In the genomic region with DNA sequence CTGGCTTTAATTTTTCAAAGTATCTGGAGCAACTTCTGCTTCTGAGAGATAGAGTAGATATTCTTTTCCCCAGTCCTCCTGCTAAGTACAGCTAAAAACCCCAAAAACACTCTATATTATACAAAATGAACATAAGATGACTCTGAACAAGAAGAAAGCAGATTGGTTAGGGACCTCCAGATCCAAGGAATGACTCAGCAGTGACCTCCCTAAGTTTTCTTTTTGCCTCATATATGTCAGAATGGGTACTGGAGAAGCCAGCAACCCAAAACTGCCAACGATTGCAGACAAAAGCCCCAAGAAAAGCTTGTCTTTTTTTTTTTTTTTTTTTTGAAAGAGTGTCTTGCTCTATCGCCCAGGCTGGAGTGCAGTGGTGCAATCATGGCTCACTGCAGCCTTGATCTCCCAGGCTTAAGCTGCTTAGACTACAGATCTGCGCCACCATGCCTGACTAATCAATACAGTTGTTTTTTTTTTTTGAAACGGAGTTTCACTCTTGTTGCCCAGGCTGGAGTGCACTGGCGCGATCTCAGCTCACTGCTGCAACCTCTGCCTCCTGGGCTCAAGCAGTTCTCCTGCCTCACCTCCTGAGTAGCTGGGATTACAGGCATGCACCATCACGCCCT, we compare ENCODE assay signal across 21 cellular contexts. TPM values are rescaled to one million over a fixed set of nuclear protein-coding genes. Genes with fewer than 3 reads are reported as not detected.
A peak's percentile ranks its signal among the peaks of the same experiment; 100 is the strongest.
DNase-seq lines count a peak whose midpoint lies in the region; ATAC-seq, FAIRE-seq and TF ChIP-seq lines count a peak whose summit lies in the region.
"Had no signal": no experiment of that assay in that cellular context is flagged by ENCODE, and none has a peak within 500 bp of the region (broad histone marks: within the 10 kb centered on the region; RNA-seq: fewer than 3 reads in every experiment).

No MANE protein-coding gene starts in this region.

- no peak for ATAC-seq in left cardiac atrium
- no peak for ATAC-seq in T-cell (replicated peaks in 1 of 4)
- ATAC-seq: natural killer cell had no signal

- H2BK120ac ChIP-seq in mesenchymal stem cell (ENCODE audit: low read depth, low read length): no peak overlapping the region

- H2AK5ac ChIP-seq in mesenchymal stem cell (ENCODE audit: low read length, severe bottlenecking): peak overlapping the region; percentile 84

- no peaks in the 10 kb centered on the region for H3K9me1 ChIP-seq in endothelial cell of umbilical vein (replicated peaks; ENCODE audit: control insufficient read depth, extremely low read depth, insufficient read depth, low read length)

- H3K4me1 ChIP-seq in left ventricle myocardium inferior (peaks cover 22% of the 10 kb centered on the region), endothelial cell of umbilical vein (ENCODE audit: control insufficient read depth, extremely low read depth, insufficient read depth, low read length) (peaks cover 16% of the 10 kb centered on the region), mesenchymal stem cell (ENCODE audit: control insufficient read depth, insufficient read depth, low read depth, low read length) (peaks cover 10% of the 10 kb centered on the region), vagina (peaks cover 14% of the 10 kb centered on the region), spleen (peaks cover 0 to 7% (median 0%) of the 10 kb centered on the region in 6 donors)
- H3K4me1 ChIP-seq: colonic mucosa had no signal

- no peak for FAIRE-seq in endothelial cell of umbilical vein (lab: Jason Lieb, UNC)
- FAIRE-seq: A204.1, small intestine had no signal

- no peak overlapping the region for H3K14ac ChIP-seq in mesenchymal stem cell (ENCODE audit: low read length in 2 of 2)

- TF ChIP-seq POLR2A in endothelial cell of umbilical vein (IDR thresholded peaks at IDR 0.05; ENCODE audit: low read depth, low read length): no peak
- TF ChIP-seq POLR2A in vagina (IDR thresholded peaks at IDR 0.05): no peak
- TF ChIP-seq POLR2A in spleen (IDR thresholded peaks at IDR 0.05): no peak

- no peak overlapping the region for H2BK12ac ChIP-seq in mesenchymal stem cell (ENCODE audit: low read length in 2 of 2)

- H3K9ac ChIP-seq in endothelial cell of umbilical vein (replicated peaks; ENCODE audit: extremely low read depth, insufficient read depth, low read length) (no peak overlapping the region), mesenchymal stem cell (ENCODE audit: low read length) (peak overlapping the region; percentile 66)

- H4K8ac ChIP-seq in mesenchymal stem cell (ENCODE audit: low read length): no peak overlapping the region

- no TSS peak for BruUV-seq in endothelial cell of umbilical vein (replicated peaks; lab: Mats Ljungman, UMichigan)

- WGBS in mesenchymal stem cell: 87% methylated on average over 7 of the region's 7 CpGs
- WGBS in spleen, 5 donors: 64 to 82% (median 71%) methylated on average over 7 of the region's 7 CpGs

- H3K4me3 Mint-ChIP-seq in T-cell: no peak overlapping the region
- H3K4me3 Mint-ChIP-seq: activated naive CD4-positive, alpha-beta T cell treated with anti-CD3 and anti-CD28 coated beads for 36 hours; CD14-positive monocyte; immature natural killer cell; natural killer cell had no signal

- no peak overlapping the region for H3K4me2 ChIP-seq in endothelial cell of umbilical vein (ENCODE audit: insufficient read depth, low read length)
- no peak overlapping the region for H3K4me2 ChIP-seq in mesenchymal stem cell (ENCODE audit: low read length, poor library complexity, severe bottlenecking)

- CTCF ChIA-PET in endothelial cell of umbilical vein (lab: Charles Lee): no interaction called here
- CTCF ChIA-PET in T-cell (lab: Charles Lee): interaction anchor here (0.6 to 0.7 kb wide), 3 partner anchors 45 to 1471 kb away, joined by 4 to 11 read pairs (median 5); no protein-coding TSS in a partner anchor

- H3K36me3 ChIP-seq in left ventricle myocardium inferior (peaks cover 3% of the 10 kb centered on the region), endothelial cell of umbilical vein (ENCODE audit: control insufficient read depth in 2 of 2, extremely low read depth in 1 of 2, insufficient read depth in 2 of 2, low read length in 2 of 2) (no peaks in the 10 kb centered on the region), mesenchymal stem cell (ENCODE audit: control insufficient read depth in 1 of 2, insufficient read depth in 2 of 2, low read depth in 1 of 2, low read length in 2 of 2) (peaks cover 8 to 27% of the 10 kb centered on the region in 2 experiments), vagina (no peaks in the 10 kb centered on the region), spleen (peaks cover 0 to 24% (median 0%) of the 10 kb centered on the region in 6 donors)
- H3K36me3 ChIP-seq: colonic mucosa had no signal

- intact Hi-C loops in left ventricle myocardium inferior (cut with micrococcal nuclease) (no loop called here), left cardiac atrium (cut with DNase I) (no loop called here), endothelial cell of umbilical vein (cut with micrococcal nuclease) (no loop called here), vagina (cut with DNase I) (no loop called here), spleen (cut with DNase I; ENCODE audit: low total_unique reads) (no loop called here)

- DNase-seq in left ventricle myocardium inferior: no peak
- DNase-seq in left cardiac atrium: no peak
- DNase-seq in endothelial cell of umbilical vein (ENCODE audit: low read depth, low spot score): no peak
- peak; percentile 21 for DNase-seq in mesenchymal stem cell
- no peak for DNase-seq in vagina (ENCODE audit: extremely low spot score in 2 of 2)
- DNase-seq in T-cell: no peak
- DNase-seq in spleen: no peak
- no peak for DNase-seq in 8988T
- DNase-seq: activated naive CD4-positive, alpha-beta T cell treated with anti-CD3 and anti-CD28 coated beads for 36 hours; colonic mucosa; DMS79; immature natural killer cell; MV-4-11; natural killer cell; NCI-H187 treated with DMSO at 0.1 percent for 48 hours; Right ventricle myocardium superior; small intestine; stimulated activated CD4-positive, alpha-beta T cell treated with anti-CD3 and anti-CD28 coated beads, Interleukin-4, amount 100 ng/mL, for 4 hours had no signal

- H3K4ac ChIP-seq in mesenchymal stem cell (ENCODE audit: low read depth in 1 of 2, low read length in 2 of 2): no peak overlapping the region

- peaks cover 16% of the 10 kb centered on the region for H3K36me3 Mint-ChIP-seq in T-cell
- H3K36me3 Mint-ChIP-seq: natural killer cell had no signal

- H4K91ac ChIP-seq in mesenchymal stem cell (ENCODE audit: low read length): no peak overlapping the region

- TF ChIP-seq CTCF in left ventricle myocardium inferior (IDR thresholded peaks at IDR 0.05; ENCODE audit: borderline replicate concordance): no peak
- no peak for TF ChIP-seq CTCF in endothelial cell of umbilical vein (IDR thresholded peaks at IDR 0.05; ENCODE audit: extremely low read depth in 1 of 2, insufficient read depth in 1 of 2, low read depth in 1 of 2, low read length in 2 of 2)
- no peak for TF ChIP-seq CTCF in vagina (IDR thresholded peaks at IDR 0.05)
- TF ChIP-seq CTCF in spleen (IDR thresholded peaks at IDR 0.05 in 8 of 11, conservative IDR thresholded peaks at IDR 0.05 in 3 of 11): no peak

- no peak overlapping the region for H3K23ac ChIP-seq in mesenchymal stem cell (ENCODE audit: low read length in 2 of 2)

- POLR2A ChIA-PET in endothelial cell of umbilical vein (lab: Charles Lee) (no interaction called here), T-cell (lab: Charles Lee) (interaction anchor here in 1 of 2 donors (0.7 kb wide), 1 partner anchor 174 kb away, joined by 5 read pairs; no protein-coding TSS in a partner anchor)

- H3K9me3 ChIP-seq in left ventricle myocardium inferior (replicated peaks): no peaks in the 10 kb centered on the region
- H3K9me3 ChIP-seq in endothelial cell of umbilical vein (replicated peaks; ENCODE audit: control insufficient read depth, insufficient read depth, low read length): no peaks in the 10 kb centered on the region
- no peaks in the 10 kb centered on the region for H3K9me3 ChIP-seq in mesenchymal stem cell (ENCODE audit: control insufficient read depth, low read length)
- H3K9me3 ChIP-seq in vagina: no peaks in the 10 kb centered on the region
- no peaks in the 10 kb centered on the region for H3K9me3 ChIP-seq in spleen
- H3K9me3 ChIP-seq: colonic mucosa had no signal

- H3K27me3 Mint-ChIP-seq in T-cell: no peaks in the 10 kb centered on the region

- H3K27me3 ChIP-seq in left ventricle myocardium inferior (ENCODE audit: low read depth) (no peaks in the 10 kb centered on the region), endothelial cell of umbilical vein (ENCODE audit: control insufficient read depth in 2 of 2, insufficient read depth in 2 of 2, low read length in 2 of 2) (no peaks in the 10 kb centered on the region), mesenchymal stem cell (ENCODE audit: control insufficient read depth in 1 of 2, insufficient read depth in 1 of 2, low read length in 2 of 2) (no peaks in the 10 kb centered on the region), vagina (no peaks in the 10 kb centered on the region), spleen (replicated peaks in 1 of 7) (no peaks in the 10 kb centered on the region)
- H3K27me3 ChIP-seq: colonic mucosa had no signal

- H3K79me2 ChIP-seq in endothelial cell of umbilical vein (ENCODE audit: control insufficient read depth, insufficient read depth, low read length): no peaks in the 10 kb centered on the region

- H2BK5ac ChIP-seq in mesenchymal stem cell (ENCODE audit: low read depth, low read length, poor library complexity, severe bottlenecking): no peak overlapping the region

- peak overlapping the region; percentile 87 for H3K27ac ChIP-seq in left ventricle myocardium inferior (replicated peaks)
- H3K27ac ChIP-seq in endothelial cell of umbilical vein (ENCODE audit: insufficient read depth, low read depth, low read length): peak overlapping the region; percentile 74
- H3K27ac ChIP-seq in mesenchymal stem cell (ENCODE audit: low read length, poor library complexity, severe bottlenecking): peak overlapping the region; percentile 4
- peak overlapping the region; percentile 80 for H3K27ac ChIP-seq in vagina
- peak overlapping the region in 1 of 8 donors; percentile 15 for H3K27ac ChIP-seq in spleen
- H3K27ac ChIP-seq: colonic mucosa, HL-60 had no signal

- no peaks in the 10 kb centered on the region for H4K20me1 ChIP-seq in endothelial cell of umbilical vein (replicated peaks; ENCODE audit: control insufficient read depth, extremely low read depth, insufficient read depth, low read length)

- H3K9me3 Mint-ChIP-seq in T-cell: no peaks in the 10 kb centered on the region
- H3K9me3 Mint-ChIP-seq: activated naive CD4-positive, alpha-beta T cell treated with anti-CD3 and anti-CD28 coated beads for 36 hours; immature natural killer cell; natural killer cell had no signal

- H2AFZ ChIP-seq in endothelial cell of umbilical vein (ENCODE audit: low read depth, low read length): no peak overlapping the region
- H2AFZ ChIP-seq in mesenchymal stem cell (ENCODE audit: low read depth, low read length): no peak overlapping the region

- H3K4me3 ChIP-seq in left ventricle myocardium inferior: no peak overlapping the region
- no peak overlapping the region for H3K4me3 ChIP-seq in endothelial cell of umbilical vein (replicated peaks in 1 of 3; ENCODE audit: insufficient read depth in 1 of 3, low read depth in 1 of 3, low read length in 3 of 3)
- H3K4me3 ChIP-seq in mesenchymal stem cell (ENCODE audit: insufficient read depth in 1 of 2, low read depth in 1 of 2, low read length in 2 of 2): no peak overlapping the region
- no peak overlapping the region for H3K4me3 ChIP-seq in vagina
- no peak overlapping the region for H3K4me3 ChIP-seq in spleen
- H3K4me3 ChIP-seq: colonic mucosa had no signal

- H3K4me1 Mint-ChIP-seq in T-cell: peaks cover 5 to 9% (median 5%) of the 10 kb centered on the region in 3 donors
- H3K4me1 Mint-ChIP-seq: immature natural killer cell, natural killer cell had no signal

- H3K79me1 ChIP-seq in mesenchymal stem cell (replicated peaks; ENCODE audit: low read length, poor library complexity, severe bottlenecking): no peaks in the 10 kb centered on the region

- H3K27ac Mint-ChIP-seq in T-cell: no peak overlapping the region
- H3K27ac Mint-ChIP-seq: activated naive CD4-positive, alpha-beta T cell treated with anti-CD3 and anti-CD28 coated beads for 36 hours; CD14-positive monocyte; immature natural killer cell; natural killer cell had no signal

- H2BK15ac ChIP-seq in mesenchymal stem cell (ENCODE audit: low read depth, poor library complexity, severe bottlenecking): no peak overlapping the region

- H3K18ac ChIP-seq in mesenchymal stem cell (ENCODE audit: low read depth in 1 of 2, low read length in 2 of 2): no peak overlapping the region

- dilution Hi-C loops in endothelial cell of umbilical vein (cut with MboI; ENCODE audit: extremely low pct_ligation_motif_present, low sequenced_read_pairs): no loop called here

RNA-seq across cellular contexts. Expression of a gene that starts 22.7 kb away (rescaled TPM):
- 696 TPM for total RNA-seq in left ventricle myocardium inferior
- 100 to 1,000 TPM; 572 to 591 TPM for total RNA-seq in left cardiac atrium
- 325 and 327 TPM in 2 replicates for total RNA-seq in endothelial cell of umbilical vein
- 476 and 710 TPM in 2 replicates for polyA plus RNA-seq in endothelial cell of umbilical vein
- polyA plus RNA-seq in endothelial cell of umbilical vein (2011; cell fraction: cytosol; rRNA removed): 712 and 987 TPM in 2 replicates
- 211 and 347 TPM in 2 replicates for polyA plus RNA-seq in endothelial cell of umbilical vein (2011; cell fraction: nucleus; rRNA removed)
- polyA plus RNA-seq in endothelial cell of umbilical vein (2012): 802 and 870 TPM in 2 replicates
- 295 and 396 TPM in 2 replicates for polyA minus RNA-seq in endothelial cell of umbilical vein
- 168 TPM for polyA minus RNA-seq in endothelial cell of umbilical vein (2011; cell fraction: cytosol; rRNA and poly(A)+ RNA removed)
- 45.3 and 47.6 TPM in 2 replicates for polyA minus RNA-seq in endothelial cell of umbilical vein (2011; cell fraction: nucleus; rRNA and poly(A)+ RNA removed)
- 630 TPM for polyA plus RNA-seq in mesenchymal stem cell (2013, experiment 1 of 2)
- polyA plus RNA-seq in mesenchymal stem cell (2013, experiment 2 of 2): 643 TPM
- 534 TPM for total RNA-seq in vagina
- total RNA-seq in T-cell: 100 to 1,000 TPM in 3 of 5 donors, 10 to 100 TPM in 2; 95.3 to 120 (median 101) TPM
- total RNA-seq in spleen: 100 to 1,000 TPM in 5 of 7 donors, 10 to 100 TPM in 2; 89.7 to 296 (median 120) TPM
- 100 to 1,000 TPM; 292 to 338 (median 297) TPM for polyA plus RNA-seq in spleen

RNA-seq across cellular contexts. Expression of a gene that starts 57.8 kb away (rescaled TPM):
- 61.5 TPM for total RNA-seq in left ventricle myocardium inferior
- total RNA-seq in left cardiac atrium: 10 to 100 TPM; 42.4 to 63.9 TPM
- 43.4 and 49.3 TPM in 2 replicates for total RNA-seq in endothelial cell of umbilical vein
- 22.2 and 28.4 TPM in 2 replicates for polyA plus RNA-seq in endothelial cell of umbilical vein
- 24.9 and 29.4 TPM in 2 replicates for polyA plus RNA-seq in endothelial cell of umbilical vein (2011; cell fraction: cytosol; rRNA removed)
- polyA plus RNA-seq in endothelial cell of umbilical vein (2011; cell fraction: nucleus; rRNA removed): 14.5 and 17.5 TPM in 2 replicates
- polyA plus RNA-seq in endothelial cell of umbilical vein (2012): 42.8 and 50.5 TPM in 2 replicates
- 37.3 and 39.1 TPM in 2 replicates for polyA minus RNA-seq in endothelial cell of umbilical vein
- 35.5 TPM for polyA minus RNA-seq in endothelial cell of umbilical vein (2011; cell fraction: cytosol; rRNA and poly(A)+ RNA removed)
- polyA minus RNA-seq in endothelial cell of umbilical vein (2011; cell fraction: nucleus; rRNA and poly(A)+ RNA removed): 14.1 and 15.6 TPM in 2 replicates
- 66.1 TPM for polyA plus RNA-seq in mesenchymal stem cell (2013, experiment 1 of 2)
- 68.3 TPM for polyA plus RNA-seq in mesenchymal stem cell (2013, experiment 2 of 2)
- 27.5 TPM for total RNA-seq in vagina
- 10 to 100 TPM; 62.7 to 79.8 (median 72.7) TPM for total RNA-seq in T-cell
- total RNA-seq in spleen: 10 to 100 TPM; 40.0 to 57.2 (median 45.6) TPM
- polyA plus RNA-seq in spleen: 10 to 100 TPM; 16.2 to 29.8 (median 21.7) TPM
